Comparison of ENCODE assay signal across 1 cellular context in the genomic region with DNA sequence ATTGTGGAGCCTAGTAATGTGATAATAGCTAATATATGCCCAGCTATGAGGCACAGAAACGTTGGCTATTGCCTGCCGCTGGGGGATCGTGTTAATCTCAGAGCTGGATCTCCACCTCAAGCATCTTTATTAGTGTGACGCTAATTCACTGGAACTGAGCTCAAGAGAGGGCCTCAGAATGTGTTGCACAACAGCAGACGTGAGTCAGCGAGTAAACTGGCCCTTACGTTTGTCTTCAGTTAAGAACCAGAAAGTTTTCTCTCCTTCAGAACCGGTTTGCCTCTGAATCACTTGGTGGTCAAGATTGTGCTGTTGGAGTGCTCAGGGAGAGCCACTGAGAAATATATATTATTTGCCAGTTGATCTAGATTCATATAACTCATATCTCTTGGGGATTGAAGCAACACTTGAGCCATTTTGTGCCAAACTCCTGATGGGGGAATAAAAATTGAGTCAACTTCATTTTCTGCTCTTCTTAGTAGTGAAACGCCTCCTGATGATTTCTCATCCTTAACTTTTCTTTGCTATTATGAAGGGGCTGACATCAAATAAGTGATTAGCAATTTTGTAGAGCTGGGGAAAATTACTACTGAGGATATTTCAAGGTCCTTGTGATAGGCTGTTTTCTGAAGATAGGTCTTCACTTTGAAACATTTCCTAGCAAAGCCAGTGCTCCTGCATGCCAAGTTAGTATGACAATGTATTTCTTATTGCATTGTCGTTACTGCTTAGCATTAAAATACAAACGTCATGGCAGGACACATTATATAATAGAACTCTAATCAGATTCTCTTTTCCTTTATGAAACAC.
TF ChIP-seq lines count a peak whose summit lies in the region.

No MANE protein-coding gene starts in this region.

TF ChIP-seq in K562, 482 proteins besides CTCF, POLR2A, EP300 and RAD21 (continued from another document and continues in another):
- TF ChIP-seq, protein P1, sequence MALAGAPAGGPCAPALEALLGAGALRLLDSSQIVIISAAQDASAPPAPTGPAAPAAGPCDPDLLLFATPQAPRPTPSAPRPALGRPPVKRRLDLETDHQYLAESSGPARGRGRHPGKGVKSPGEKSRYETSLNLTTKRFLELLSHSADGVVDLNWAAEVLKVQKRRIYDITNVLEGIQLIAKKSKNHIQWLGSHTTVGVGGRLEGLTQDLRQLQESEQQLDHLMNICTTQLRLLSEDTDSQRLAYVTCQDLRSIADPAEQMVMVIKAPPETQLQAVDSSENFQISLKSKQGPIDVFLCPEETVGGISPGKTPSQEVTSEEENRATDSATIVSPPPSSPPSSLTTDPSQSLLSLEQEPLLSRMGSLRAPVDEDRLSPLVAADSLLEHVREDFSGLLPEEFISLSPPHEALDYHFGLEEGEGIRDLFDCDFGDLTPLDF (CRISPR knock-in tag; IDR thresholded peaks at IDR 0.05) = peak; percentile 56; the same call in 1 of the 2 replicates
- TF ChIP-seq NONO (IDR thresholded peaks at IDR 0.05; ENCODE audit: low read depth in 2 of 2, low read length in 1 of 2) (no peak; a peak in 1 of 4 replicates), PRDM10 (IDR thresholded peaks at IDR 0.05; ENCODE audit: partially characterized antibody) (no peak), SNRNP70 (optimal IDR thresholded peaks at IDR 0.05; ENCODE audit: low read depth, low read length) (no peak), POLR3G (IDR thresholded peaks at IDR 0.05; ENCODE audit: extremely low read depth, insufficient read length, insufficient replicate concordance) (no peak), CHD1 (IDR thresholded peaks at IDR 0.05; ENCODE audit: low read length) (no peak), ZNF324 (CRISPR knock-in tag; IDR thresholded peaks at IDR 0.05) (no peak), HNRNPL (IDR thresholded peaks at IDR 0.05; ENCODE audit: low read depth, low read length) (no peak), TCF3 (CRISPR knock-in tag; IDR thresholded peaks at IDR 0.05) (no peak; the same call in 1 of the 2 replicates), ZNF668 (CRISPR knock-in tag; IDR thresholded peaks at IDR 0.05) (peak; percentile 79; the same call in 1 of the 2 replicates), PHF8 (IDR thresholded peaks at IDR 0.05; ENCODE audit: borderline replicate concordance, low read length) (no peak), RBFOX2 (IDR thresholded peaks at IDR 0.05; ENCODE audit: low read depth, low read length) (no peak), ETS2 (tag; IDR thresholded peaks at IDR 0.05; ENCODE audit: borderline replicate concordance, poor library complexity, severe bottlenecking) (no peak), NFRKB (IDR thresholded peaks at IDR 0.05; ENCODE audit: low read depth) (no peak), SETDB1 (IDR thresholded peaks at IDR 0.05; ENCODE audit: low read length) (no peak), BRCA1 (IDR thresholded peaks at IDR 0.05) (no peak), BRCA1 (CRISPR knock-in tag; IDR thresholded peaks at IDR 0.05) (no peak), ARID4B (CRISPR knock-in tag; IDR thresholded peaks at IDR 0.05) (no peak), MBD2 (IDR thresholded peaks at IDR 0.05; ENCODE audit: borderline replicate concordance, low read depth) (no peak), ZBTB43 (CRISPR knock-in tag; IDR thresholded peaks at IDR 0.05) (no peak), NRF1 (conservative IDR thresholded peaks at IDR 0.05 in 1 of 2, IDR thresholded peaks at IDR 0.05 in 1 of 2) (peak in 1 of 2 experiments; percentile 26; a peak in 1 of 4 replicates), TAF15 (IDR thresholded peaks at IDR 0.05; ENCODE audit: low read depth, low read length) (no peak), GATAD2B (IDR thresholded peaks at IDR 0.05; ENCODE audit: borderline replicate concordance) (peak; percentile 68; the same call in 1 of the 2 replicates), SMAD1 (IDR thresholded peaks at IDR 0.05; ENCODE audit: low read depth, low read length, partially characterized antibody) (no peak), ZNF586 (CRISPR knock-in tag; conservative IDR thresholded peaks at IDR 0.05) (no peak), NFE2 (IDR thresholded peaks at IDR 0.05; ENCODE audit: low read depth) (peak; percentile 93), HSF4 (CRISPR knock-in tag; IDR thresholded peaks at IDR 0.05; ENCODE audit: borderline replicate concordance) (peak; percentile 71; the same call in 1 of the 2 replicates), ZNF780A (CRISPR knock-in tag; IDR thresholded peaks at IDR 0.05) (no peak), ZNF584 (CRISPR knock-in tag; IDR thresholded peaks at IDR 0.05; ENCODE audit: low read depth) (peak; percentile 92; the same call in 1 of the 2 replicates), ZNF134 (CRISPR knock-in tag; conservative IDR thresholded peaks at IDR 0.05) (0 out of 2 replicates have a peak, but pooled peaks have one; percentile 43), CAMTA2 (CRISPR knock-in tag; conservative IDR thresholded peaks at IDR 0.05) (no peak), CBX2 (IDR thresholded peaks at IDR 0.05; ENCODE audit: insufficient read depth, low read length, poor library complexity, severe bottlenecking) (no peak), MEF2A (IDR thresholded peaks at IDR 0.05; ENCODE audit: control insufficient read depth, low read depth, low read length) (no peak), ZNF232 (CRISPR knock-in tag; IDR thresholded peaks at IDR 0.05) (no peak), ARID1B (IDR thresholded peaks at IDR 0.05) (peak; percentile 82), ZBTB8A (IDR thresholded peaks at IDR 0.05; ENCODE audit: partially characterized antibody) (no peak), KDM4B (IDR thresholded peaks at IDR 0.05; ENCODE audit: borderline replicate concordance in 2 of 2, low read depth in 1 of 2) (no peak), RFX1 (IDR thresholded peaks at IDR 0.05) (no peak)
- TF ChIP-seq, protein P2, sequence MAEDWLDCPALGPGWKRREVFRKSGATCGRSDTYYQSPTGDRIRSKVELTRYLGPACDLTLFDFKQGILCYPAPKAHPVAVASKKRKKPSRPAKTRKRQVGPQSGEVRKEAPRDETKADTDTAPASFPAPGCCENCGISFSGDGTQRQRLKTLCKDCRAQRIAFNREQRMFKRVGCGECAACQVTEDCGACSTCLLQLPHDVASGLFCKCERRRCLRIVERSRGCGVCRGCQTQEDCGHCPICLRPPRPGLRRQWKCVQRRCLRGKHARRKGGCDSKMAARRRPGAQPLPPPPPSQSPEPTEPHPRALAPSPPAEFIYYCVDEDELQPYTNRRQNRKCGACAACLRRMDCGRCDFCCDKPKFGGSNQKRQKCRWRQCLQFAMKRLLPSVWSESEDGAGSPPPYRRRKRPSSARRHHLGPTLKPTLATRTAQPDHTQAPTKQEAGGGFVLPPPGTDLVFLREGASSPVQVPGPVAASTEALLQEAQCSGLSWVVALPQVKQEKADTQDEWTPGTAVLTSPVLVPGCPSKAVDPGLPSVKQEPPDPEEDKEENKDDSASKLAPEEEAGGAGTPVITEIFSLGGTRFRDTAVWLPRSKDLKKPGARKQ (CRISPR knock-in tag; IDR thresholded peaks at IDR 0.05) = no peak
- TF ChIP-seq, protein P3, sequence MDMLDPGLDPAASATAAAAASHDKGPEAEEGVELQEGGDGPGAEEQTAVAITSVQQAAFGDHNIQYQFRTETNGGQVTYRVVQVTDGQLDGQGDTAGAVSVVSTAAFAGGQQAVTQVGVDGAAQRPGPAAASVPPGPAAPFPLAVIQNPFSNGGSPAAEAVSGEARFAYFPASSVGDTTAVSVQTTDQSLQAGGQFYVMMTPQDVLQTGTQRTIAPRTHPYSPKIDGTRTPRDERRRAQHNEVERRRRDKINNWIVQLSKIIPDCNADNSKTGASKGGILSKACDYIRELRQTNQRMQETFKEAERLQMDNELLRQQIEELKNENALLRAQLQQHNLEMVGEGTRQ (CRISPR knock-in tag; IDR thresholded peaks at IDR 0.05) = no peak
- TF ChIP-seq, protein P4, sequence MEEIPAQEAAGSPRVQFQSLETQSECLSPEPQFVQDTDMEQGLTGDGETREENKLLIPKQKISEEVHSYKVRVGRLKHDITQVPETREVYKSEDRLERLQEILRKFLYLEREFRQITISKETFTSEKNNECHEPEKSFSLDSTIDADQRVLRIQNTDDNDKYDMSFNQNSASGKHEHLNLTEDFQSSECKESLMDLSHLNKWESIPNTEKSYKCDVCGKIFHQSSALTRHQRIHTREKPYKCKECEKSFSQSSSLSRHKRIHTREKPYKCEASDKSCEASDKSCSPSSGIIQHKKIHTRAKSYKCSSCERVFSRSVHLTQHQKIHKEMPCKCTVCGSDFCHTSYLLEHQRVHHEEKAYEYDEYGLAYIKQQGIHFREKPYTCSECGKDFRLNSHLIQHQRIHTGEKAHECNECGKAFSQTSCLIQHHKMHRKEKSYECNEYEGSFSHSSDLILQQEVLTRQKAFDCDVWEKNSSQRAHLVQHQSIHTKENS (CRISPR knock-in tag; IDR thresholded peaks at IDR 0.05) = no peak
- TF ChIP-seq, protein P5, sequence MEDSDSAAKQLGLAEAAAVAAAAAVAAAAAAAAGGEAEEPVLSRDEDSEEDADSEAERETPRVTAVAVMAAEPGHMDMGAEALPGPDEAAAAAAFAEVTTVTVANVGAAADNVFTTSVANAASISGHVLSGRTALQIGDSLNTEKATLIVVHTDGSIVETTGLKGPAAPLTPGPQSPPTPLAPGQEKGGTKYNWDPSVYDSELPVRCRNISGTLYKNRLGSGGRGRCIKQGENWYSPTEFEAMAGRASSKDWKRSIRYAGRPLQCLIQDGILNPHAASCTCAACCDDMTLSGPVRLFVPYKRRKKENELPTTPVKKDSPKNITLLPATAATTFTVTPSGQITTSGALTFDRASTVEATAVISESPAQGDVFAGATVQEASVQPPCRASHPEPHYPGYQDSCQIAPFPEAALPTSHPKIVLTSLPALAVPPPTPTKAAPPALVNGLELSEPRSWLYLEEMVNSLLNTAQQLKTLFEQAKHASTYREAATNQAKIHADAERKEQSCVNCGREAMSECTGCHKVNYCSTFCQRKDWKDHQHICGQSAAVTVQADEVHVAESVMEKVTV (CRISPR knock-in tag; IDR thresholded peaks at IDR 0.05) = no peak
- TF ChIP-seq, protein P6, sequence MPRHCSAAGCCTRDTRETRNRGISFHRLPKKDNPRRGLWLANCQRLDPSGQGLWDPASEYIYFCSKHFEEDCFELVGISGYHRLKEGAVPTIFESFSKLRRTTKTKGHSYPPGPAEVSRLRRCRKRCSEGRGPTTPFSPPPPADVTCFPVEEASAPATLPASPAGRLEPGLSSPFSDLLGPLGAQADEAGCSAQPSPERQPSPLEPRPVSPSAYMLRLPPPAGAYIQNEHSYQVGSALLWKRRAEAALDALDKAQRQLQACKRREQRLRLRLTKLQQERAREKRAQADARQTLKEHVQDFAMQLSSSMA (CRISPR knock-in tag; IDR thresholded peaks at IDR 0.05) = no peak
- TF ChIP-seq, protein P7, sequence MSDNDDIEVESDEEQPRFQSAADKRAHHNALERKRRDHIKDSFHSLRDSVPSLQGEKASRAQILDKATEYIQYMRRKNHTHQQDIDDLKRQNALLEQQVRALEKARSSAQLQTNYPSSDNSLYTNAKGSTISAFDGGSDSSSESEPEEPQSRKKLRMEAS (CRISPR knock-in tag; IDR thresholded peaks at IDR 0.05) = no peak
